Comparison of ENCODE assay signal across 8 cellular contexts in the genomic region with DNA sequence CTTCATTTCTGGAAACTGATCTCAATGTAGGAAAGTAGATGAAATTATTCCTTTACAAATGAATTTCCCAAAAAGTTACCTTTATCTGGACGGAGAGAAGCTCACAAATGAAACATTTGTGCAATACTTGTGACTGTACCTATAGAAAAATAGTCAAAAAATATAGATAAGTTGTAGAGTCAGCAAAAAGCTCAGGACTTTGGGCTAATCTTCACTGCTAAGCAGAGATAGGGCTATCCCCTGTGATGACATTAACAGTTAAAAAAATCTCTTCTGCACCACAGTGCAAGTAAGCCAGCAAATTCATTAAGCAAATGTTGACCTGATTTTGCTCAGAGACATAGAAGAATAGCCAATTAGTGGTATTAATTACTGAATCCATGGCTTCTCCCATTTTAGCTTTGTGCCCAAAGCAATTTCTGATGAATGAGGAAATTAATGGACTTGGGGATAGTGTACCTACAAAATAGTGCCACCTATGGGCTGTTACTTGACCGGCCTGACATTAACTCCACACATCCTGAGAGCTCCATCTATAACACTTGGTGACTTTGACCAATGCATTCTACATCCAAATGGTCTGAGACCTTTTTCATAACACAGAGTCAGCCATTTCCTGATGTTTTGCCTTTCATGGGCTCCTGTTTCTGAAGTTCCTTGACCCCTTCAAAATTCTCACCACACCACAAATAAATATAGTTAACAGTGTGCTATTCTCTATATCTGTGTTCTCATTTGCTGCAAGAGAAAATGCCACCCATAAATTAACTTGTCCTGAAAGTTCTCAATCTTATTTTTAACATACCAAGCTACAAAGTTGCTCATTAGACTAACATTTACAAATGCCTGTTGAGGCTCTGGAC.
DNase-seq lines count a peak whose midpoint lies in the region; ATAC-seq, FAIRE-seq and TF ChIP-seq lines count a peak whose summit lies in the region.

No MANE protein-coding gene starts in this region.

- no peaks in the 10 kb centered on the region for H3K9me3 ChIP-seq in AG04450 (ENCODE audit: control insufficient read depth, insufficient read depth, low read length)
- no peaks in the 10 kb centered on the region for H3K9me3 ChIP-seq in Panc1 (ENCODE audit: control insufficient read depth, insufficient read depth, low read depth, low read length)
- H3K9me3 ChIP-seq in prostate gland = no peaks in the 10 kb centered on the region

- H3K4me3 ChIP-seq in AG04450 (ENCODE audit: low read depth, low read length) (no peak overlapping the region), Panc1 (ENCODE audit: low read depth in 2 of 2, low read length in 2 of 2) (no peak overlapping the region), prostate gland (no peak overlapping the region)

- FAIRE-seq in GM12892 (lab: Jason Lieb, UNC) = peak; percentile 70

- TF ChIP-seq POLR2A in GM12892 (IDR thresholded peaks at IDR 0.05; ENCODE audit: low read depth, low read length) = no peak
- no peak for TF ChIP-seq POLR2A in prostate gland (IDR thresholded peaks at IDR 0.05)

- in situ Hi-C loops in Panc1 (cut with HindIII; ENCODE audit: low pct_unique_long_range_greater_than_20kb, low sequenced_read_pairs) = no loop called here

- DNase-seq in AG04450 (ENCODE audit: low read depth, low spot score) = no peak
- no peak for DNase-seq in GM12892 (ENCODE audit: insufficient read length)
- peak; percentile 12 for DNase-seq in Panc1 (ENCODE audit: low read depth, low spot score)
- peak; percentile 24 for DNase-seq in fibroblast of gingiva (ENCODE audit: low read depth)
- peak; percentile 10 for DNase-seq in prostate gland (ENCODE audit: low spot score)
- DNase-seq in NK-92 (lab: John Stamatoyannopoulos, UW; ENCODE audit: unreplicated experiment) = no peak

- CTCF ChIA-PET in AG04450 (lab: Charles Lee) = interaction anchor here (0.7 to 3.8 kb wide), 31 partner anchors 9 to 681 kb away, joined by 3 to 54 read pairs (median 4); no protein-coding TSS in a partner anchor
- CTCF ChIA-PET in Panc1 (lab: Charles Lee) = interaction anchor here (0.5 to 1.3 kb wide), 8 partner anchors 9 to 415 kb away, joined by 3 to 4 read pairs (median 3); no protein-coding TSS in a partner anchor

- peak; percentile 62 for TF ChIP-seq CTCF in AG04450 (IDR thresholded peaks at IDR 0.05; ENCODE audit: low read depth, low read length)
- TF ChIP-seq CTCF in Panc1 (IDR thresholded peaks at IDR 0.05) = peak; percentile 72
- peak in 3 of 4 experiments; percentile 40 to 52 (median 42) for TF ChIP-seq CTCF in prostate gland (IDR thresholded peaks at IDR 0.05)

- H3K36me3 ChIP-seq in Panc1 (ENCODE audit: control insufficient read depth, insufficient read depth, low read length) (no peaks in the 10 kb centered on the region), prostate gland (no peaks in the 10 kb centered on the region)

- H3K4me1 ChIP-seq in Panc1 (ENCODE audit: control insufficient read depth, insufficient read depth, low read length) (no peaks in the 10 kb centered on the region), prostate gland (replicated peaks) (no peaks in the 10 kb centered on the region)

- H3K27ac ChIP-seq in AG04450 (ENCODE audit: low read depth, low read length) (no peak overlapping the region), Panc1 (ENCODE audit: low read length) (no peak overlapping the region), prostate gland (no peak overlapping the region)

- peaks cover 6% of the 10 kb centered on the region for H3K27me3 ChIP-seq in AG04450 (ENCODE audit: control insufficient read depth, insufficient read depth, low read length)
- peaks cover 2% of the 10 kb centered on the region for H3K27me3 ChIP-seq in Panc1 (ENCODE audit: control insufficient read depth, insufficient read depth, low read length)
- H3K27me3 ChIP-seq in prostate gland (replicated peaks; ENCODE audit: insufficient read depth) = no peaks in the 10 kb centered on the region

- POLR2A ChIA-PET in AG04450 (lab: Yijun Ruan, JAX) = no interaction called here
- POLR2A ChIA-PET in Panc1 (lab: Charles Lee) = no interaction called here

- ATAC-seq in HG03432 (IDR thresholded peaks at IDR 0.05; ENCODE audit: unreplicated experiment) = peak; percentile 60
- ATAC-seq in Panc1 = peak; percentile 71; the same call in 1 of the 2 replicates
- ATAC-seq in HG02763 (IDR thresholded peaks at IDR 0.05; ENCODE audit: unreplicated experiment) = no peak

- WGBS in prostate gland = 62% methylated on average over 2 of the region's 2 CpGs

- intact Hi-C loops in Panc1 (cut with micrococcal nuclease; ENCODE audit: unreplicated experiment) = no loop called here
- intact Hi-C loops in prostate gland (cut with DNase I) = loop anchor here (10.0 kb wide), 1 partner anchor 295 kb away; no protein-coding TSS in a partner anchor

- no TSS peak for BruUV-seq in Panc1 (replicated peaks; lab: Mats Ljungman, UMichigan)

Comparison
In these comparisons a context has a peak if more than half of its experiments do, and no peak if none do; other contexts are left out.
1. DNase-seq: peak in Panc1 (single experiment), fibroblast of gingiva (single experiment) and prostate gland (single experiment); none in AG04450 (single experiment), GM12892 (single experiment) and NK-92 (single experiment).
2. Peak in every context shown above with its lines, with median percentiles within 50 percentile points of each other: CTCF ChIP-seq.